ENCODE assay signal across 12 cellular contexts in genomic region chrX:39899876-39900787, GRCh38.
DNase-seq lines count a peak whose midpoint lies in the region; FAIRE-seq and TF ChIP-seq lines count a peak whose summit lies in the region.
"Had no signal": no experiment of that assay in that cellular context is flagged by ENCODE, and none has a peak within 500 bp of the region (broad histone marks: within the 10 kb centered on the region; RNA-seq: fewer than 3 reads in every experiment).

No MANE protein-coding gene starts in this region.

- H3K4me3 Mint-ChIP-seq in neural progenitor cell: no peak overlapping the region
- H3K4me3 Mint-ChIP-seq: activated naive CD8-positive, alpha-beta T cell treated with anti-CD3 and anti-CD28 coated beads for 36 hours had no signal

- H3K4me3 ChIP-seq in bronchial epithelial cell (ENCODE audit: low read depth, low read length) (no peak overlapping the region), neural progenitor cell (no peak overlapping the region)
- H3K4me3 ChIP-seq: esophagus muscularis mucosa had no signal

- peak overlapping the region; percentile 73 for H2AFZ ChIP-seq in neural progenitor cell (replicated peaks)

- H3K27me3 ChIP-seq in bronchial epithelial cell (ENCODE audit: control insufficient read depth, insufficient read depth, low read length) (no peaks in the 10 kb centered on the region), neural progenitor cell (no peaks in the 10 kb centered on the region)
- H3K27me3 ChIP-seq: esophagus muscularis mucosa had no signal

- H3K4me1 Mint-ChIP-seq in neural progenitor cell: peaks cover 51% of the 10 kb centered on the region
- H3K4me1 Mint-ChIP-seq: CD8-positive, alpha-beta memory T cell had no signal

- H3K27ac ChIP-seq in neural progenitor cell: no peak overlapping the region
- H3K27ac ChIP-seq: esophagus muscularis mucosa had no signal

- peaks cover 16% of the 10 kb centered on the region for H3K9me3 Mint-ChIP-seq in neural progenitor cell
- H3K9me3 Mint-ChIP-seq: activated naive CD8-positive, alpha-beta T cell treated with anti-CD3 and anti-CD28 coated beads for 36 hours had no signal

- H3K9ac ChIP-seq in neural progenitor cell: no peak overlapping the region

- H3K27me3 Mint-ChIP-seq in neural progenitor cell (ENCODE audit: insufficient read depth, low read depth): peaks cover 17% of the 10 kb centered on the region
- H3K27me3 Mint-ChIP-seq: activated naive CD8-positive, alpha-beta T cell treated with anti-CD3 and anti-CD28 coated beads for 36 hours had no signal

- FAIRE-seq in D721Med (lab: Jason Lieb, UNC) (peak; percentile 81), bronchial epithelial cell (lab: Jason Lieb, UNC) (no peak)
- FAIRE-seq: GM19239 had no signal

- no peaks in the 10 kb centered on the region for H3K9me3 ChIP-seq in neural progenitor cell (ENCODE audit: low read depth)
- H3K9me3 ChIP-seq: esophagus muscularis mucosa had no signal

- H3K36me3 ChIP-seq in bronchial epithelial cell (ENCODE audit: control insufficient read depth, insufficient read depth, low read length): no peaks in the 10 kb centered on the region
- H3K36me3 ChIP-seq in neural progenitor cell: no peaks in the 10 kb centered on the region
- H3K36me3 ChIP-seq: esophagus muscularis mucosa had no signal

- TF ChIP-seq CTCF in D721Med (IDR thresholded peaks at IDR 0.05; ENCODE audit: insufficient read depth, missing control alignments) (no peak), bronchial epithelial cell (IDR thresholded peaks at IDR 0.05; ENCODE audit: insufficient read depth, low read length, severe bottlenecking) (no peak), neural progenitor cell (IDR thresholded peaks at IDR 0.05) (no peak)

- H3K36me3 Mint-ChIP-seq in neural progenitor cell: no peaks in the 10 kb centered on the region
- H3K36me3 Mint-ChIP-seq: activated naive CD8-positive, alpha-beta T cell treated with anti-CD3 and anti-CD28 coated beads for 36 hours had no signal

- H3K4me2 ChIP-seq in neural progenitor cell: peak overlapping the region; percentile 51

- DNase-seq in D721Med (ENCODE audit: insufficient read length, low spot score) (peak; percentile 35), NCI-H1417 treated with DMSO at 0.1 percent for 48 hours (lab: John Stamatoyannopoulos, UW) (peak; percentile 67), bronchial epithelial cell (ENCODE audit: low read depth) (peak; percentile 74), neural progenitor cell (ENCODE audit: low spot score) (no peak), OCI-M2 (lab: John Stamatoyannopoulos, UW; ENCODE audit: unreplicated experiment) (no peak), ureter (ENCODE audit: low spot score) (no peak), NOMO-1 treated with dmso at 0.1 percent for 144 hours (lab: John Stamatoyannopoulos, UW; ENCODE audit: unreplicated experiment) (no peak)
- DNase-seq: activated CD8-positive, alpha-beta memory T cell treated with anti-CD3 and anti-CD28 coated beads, Interleukin-2, amount 50 U/mL, for 4 hours; activated naive CD8-positive, alpha-beta T cell treated with anti-CD3 and anti-CD28 coated beads for 36 hours; CD8-positive, alpha-beta memory T cell had no signal

- H3K27ac Mint-ChIP-seq in neural progenitor cell: no peak overlapping the region
- H3K27ac Mint-ChIP-seq: activated naive CD8-positive, alpha-beta T cell treated with anti-CD3 and anti-CD28 coated beads for 36 hours had no signal

- peaks cover 43% of the 10 kb centered on the region for H3K4me1 ChIP-seq in neural progenitor cell

- H3K79me2 ChIP-seq in neural progenitor cell (ENCODE audit: low read depth): no peaks in the 10 kb centered on the region

- no peaks in the 10 kb centered on the region for H4K20me1 ChIP-seq in neural progenitor cell (ENCODE audit: low read depth)

- H3F3A ChIP-seq in neural progenitor cell (ENCODE audit: low read depth): peaks cover 23% of the 10 kb centered on the region

Comparison
In these comparisons a context has a peak if more than half of its experiments do, and no peak if none do; other contexts are left out.
1. DNase-seq: peak in D721Med (single experiment), NCI-H1417 treated with DMSO at 0.1 percent for 48 hours (single experiment) and bronchial epithelial cell (single experiment); none in neural progenitor cell (single experiment), OCI-M2 (single experiment), ureter (single experiment) and NOMO-1 treated with dmso at 0.1 percent for 144 hours (single experiment).